6 cellular contexts compared by ENCODE assay signal in the genomic region with DNA sequence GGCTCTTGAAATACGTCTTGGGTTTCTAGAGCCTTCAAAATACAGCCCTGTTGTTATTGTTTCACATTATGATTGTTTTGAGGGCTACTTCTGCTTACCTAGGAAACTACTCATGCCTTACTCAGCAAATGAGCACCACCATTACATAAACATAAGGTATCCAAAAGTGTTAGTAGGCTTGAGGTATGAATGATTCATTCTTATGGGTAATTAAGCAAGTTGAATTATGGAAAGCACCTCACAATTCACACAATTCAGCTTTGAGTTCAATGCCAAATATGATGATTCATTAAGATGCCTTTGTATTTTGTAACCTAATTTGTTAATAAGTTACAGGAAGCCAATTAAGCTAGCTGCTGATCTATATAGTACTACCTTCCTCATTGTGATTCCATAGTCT.
DNase-seq lines count a peak whose midpoint lies in the region; FAIRE-seq and TF ChIP-seq lines count a peak whose summit lies in the region.
"Not testable (repeated sequence)": the region's sequence is repeated elsewhere in the genome, so short reads cannot be mapped to it uniquely, and the experiment has no call there.

No MANE protein-coding gene starts in this region.

- not testable (repeated sequence) for H3K4me3 ChIP-seq in bronchial epithelial cell (ENCODE audit: low read depth, low read length); epithelial cell of esophagus (ENCODE audit: low read length); epithelial cell of proximal tubule (ENCODE audit: low read depth, low read length)

- in situ Hi-C loops in Caki2 (cut with HindIII; ENCODE audit: low pct_unique_long_range_greater_than_20kb, low sequenced_read_pairs): not testable (repeated sequence)

- DNase-seq in Caki2 (ENCODE audit: low read depth): peak; percentile 72
- DNase-seq in bronchial epithelial cell (ENCODE audit: low read depth): peak; percentile 42
- peak; percentile 16 for DNase-seq in epithelial cell of esophagus (ENCODE audit: low read depth)
- DNase-seq in epithelial cell of proximal tubule (ENCODE audit: low read depth): peak; percentile 42
- DNase-seq in kidney tubule cell (ENCODE audit: low spot score): peak; percentile 64
- DNase-seq in renal cortical epithelial cell (ENCODE audit: low read depth): peak; percentile 41

- H3K36me3 ChIP-seq in bronchial epithelial cell (ENCODE audit: control insufficient read depth, insufficient read depth, low read length): not testable (repeated sequence)

- TF ChIP-seq CTCF in bronchial epithelial cell (IDR thresholded peaks at IDR 0.05; ENCODE audit: insufficient read depth, low read length, severe bottlenecking); epithelial cell of esophagus (IDR thresholded peaks at IDR 0.05; ENCODE audit: insufficient read depth, low read depth, low read length, missing control alignments); epithelial cell of proximal tubule (conservative IDR thresholded peaks at IDR 0.05; ENCODE audit: low read depth, low read length): not testable (repeated sequence)

- not testable (repeated sequence) for H3K27me3 ChIP-seq in bronchial epithelial cell (ENCODE audit: control insufficient read depth, insufficient read depth, low read length)

- not testable (repeated sequence) for FAIRE-seq in bronchial epithelial cell (lab: Jason Lieb, UNC)

Comparison
In these comparisons a context has a peak if more than half of its experiments do, and no peak if none do; other contexts are left out.
1. DNase-seq: peak in every context shown above with its lines; median percentile 72 in Caki2; 64 in kidney tubule cell; 42 in bronchial epithelial cell; 42 in epithelial cell of proximal tubule; 41 in renal cortical epithelial cell; 16 in epithelial cell of esophagus.